Comparison of ENCODE assay signal across 19 cellular contexts in genomic region chr1:235351898-235352297, GRCh38. TPM values are rescaled to one million over a fixed set of nuclear protein-coding genes. Genes with fewer than 3 reads are reported as not detected.
DNase-seq lines count a peak whose midpoint lies in the region; ATAC-seq, FAIRE-seq and TF ChIP-seq lines count a peak whose summit lies in the region.
"Had no signal": no experiment of that assay in that cellular context is flagged by ENCODE, and none has a peak within 500 bp of the region (broad histone marks: within the 10 kb centered on the region; RNA-seq: fewer than 3 reads in every experiment).

No MANE protein-coding gene starts in this region.

- TF ChIP-seq RAD21 in K562 (CRISPR knock-in tag; conservative IDR thresholded peaks at IDR 0.05 in 1 of 2, IDR thresholded peaks at IDR 0.05 in 1 of 2), result no peak

- intact Hi-C loops in left ventricle myocardium superior (cut with micrococcal nuclease), result no loop called here
- intact Hi-C loops in K562 (cut with micrococcal nuclease), result no loop called here
- intact Hi-C loops in posterior cingulate gyrus (cut with DNase I), result no loop called here

- no peaks in the 10 kb centered on the region for H3K36me3 ChIP-seq in right atrium auricular region
- peaks cover 0 to 5% of the 10 kb centered on the region in 2 experiments; a peak in 1 of 3 replicates for H3K36me3 ChIP-seq in HEK293 (ENCODE audit: control insufficient read depth in 2 of 2, insufficient read depth in 1 of 2, low read length in 2 of 2)
- H3K36me3 ChIP-seq in K562 (ENCODE audit: control insufficient read depth, insufficient read depth, low read length), result no peaks in the 10 kb centered on the region

- CTCF ChIA-PET in HEK293 (lab: Yijun Ruan, JAX) (interaction anchor here (0.7 kb wide), 1 partner anchor 224 kb away, joined by 3 read pairs; no protein-coding TSS in a partner anchor), K562 (lab: Yijun Ruan, JAX; ENCODE audit: low intra/inter-chr PET ratio) (no interaction called here)

- DNase-seq in left ventricle myocardium superior, result no peak
- DNase-seq in right atrium auricular region (ENCODE audit: low spot score), result no peak
- peak in 1 of 4 experiments; percentile 52 for DNase-seq in K562 (ENCODE audit: extremely low read depth in 1 of 4, low spot score in 3 of 4)
- no peak for DNase-seq in posterior cingulate gyrus
- DNase-seq in stimulated activated CD4-positive, alpha-beta T cell treated with anti-CD3 and anti-CD28 coated beads, Interleukin-15, amount 100 ng/mL, for 24 hours, result no peak
- DNase-seq: C1 segment of cervical spinal cord; Calu3; CD4-positive, alpha-beta memory T cell; COR-L47; DMS79; EL; GDM1; GM23248; H7; HCEC 1CT had no signal

- H3K4me1 ChIP-seq in right atrium auricular region (no peaks in the 10 kb centered on the region), HEK293 (ENCODE audit: control insufficient read depth, insufficient read depth, low read length) (no peaks in the 10 kb centered on the region), K562 (replicated peaks in 1 of 2; ENCODE audit: control insufficient read depth in 2 of 2, insufficient read depth in 2 of 2, low read length in 2 of 2) (no peaks in the 10 kb centered on the region)

- H3K27ac ChIP-seq in right atrium auricular region (no peak overlapping the region), HEK293 (ENCODE audit: extremely low read depth, low read depth, low read length) (no peak overlapping the region), K562 (ENCODE audit: extremely low read depth, low read depth, low read length) (no peak overlapping the region)
- H3K27ac ChIP-seq: GM23248 had no signal

- H3K9me3 ChIP-seq in right atrium auricular region (no peaks in the 10 kb centered on the region), HEK293 (ENCODE audit: control insufficient read depth, insufficient read depth, low read depth, low read length) (no peaks in the 10 kb centered on the region), K562 (replicated peaks; ENCODE audit: control insufficient read depth, insufficient read depth, low read depth, low read length) (no peaks in the 10 kb centered on the region)

- no TSS peak for BruUV-seq in K562 (replicated peaks; lab: Mats Ljungman, UMichigan)

- peak; percentile 24 for ATAC-seq in left ventricle myocardium superior
- ATAC-seq in K562, result peak; percentile 72
- ATAC-seq: GM12878 had no signal

- no peaks in the 10 kb centered on the region for H3K9me1 ChIP-seq in K562 (ENCODE audit: control insufficient read depth, insufficient read depth, low read length)

- H3K27me3 ChIP-seq in right atrium auricular region, result no peaks in the 10 kb centered on the region
- H3K27me3 ChIP-seq in K562 (ENCODE audit: control insufficient read depth in 2 of 2, insufficient read depth in 2 of 2, low read length in 2 of 2), result no peaks in the 10 kb centered on the region

- no peak for TF ChIP-seq POLR2A in K562 (conservative IDR thresholded peaks at IDR 0.05)

- no peak overlapping the region for H2AFZ ChIP-seq in K562 (ENCODE audit: low read depth, low read length)
- H2AFZ ChIP-seq: GM23248 had no signal

- no peak for TF ChIP-seq EP300 in K562 (IDR thresholded peaks at IDR 0.05; ENCODE audit: low read length)

- POLR2A ChIA-PET in HEK293 (lab: Yijun Ruan, JAX) (interaction anchor here (0.7 to 1.2 kb wide), 3 partner anchors 12 to 246 kb away, joined by 4 to 6 read pairs (median 5); partner anchors contain the start of gene GGPS1), K562 (lab: Yijun Ruan, JAX) (no interaction called here)

- no peak overlapping the region for H3K9ac ChIP-seq in K562 (ENCODE audit: insufficient read depth in 1 of 2, low read depth in 2 of 2, low read length in 2 of 2)
- H3K9ac ChIP-seq: GM23248 had no signal

- in situ Hi-C loops in K562 (cut with MboI), result no loop called here

- no peak for FAIRE-seq in K562 (lab: Jason Lieb, UNC)
- FAIRE-seq: GM12878, GM19239, H1 had no signal

- H3K4me3 ChIP-seq in right atrium auricular region (no peak overlapping the region), HEK293 (ENCODE audit: low read depth, low read length) (no peak overlapping the region), K562 (no peak overlapping the region)
- H3K4me3 ChIP-seq: GM12878, GM23248 had no signal

- TF ChIP-seq CTCF in right atrium auricular region (IDR thresholded peaks at IDR 0.05) (no peak), HEK293 (tag by site-specific recombination; IDR thresholded peaks at IDR 0.05) (no peak), K562 (IDR thresholded peaks at IDR 0.05 in 2 of 3, conservative IDR thresholded peaks at IDR 0.05 in 1 of 3; ENCODE audit: insufficient read depth in 2 of 3, low read depth in 1 of 3, low read length in 3 of 3) (no peak)

- no peak overlapping the region for H3K4me2 ChIP-seq in K562 (ENCODE audit: insufficient read depth, low read length)

- H3K79me2 ChIP-seq in K562 (ENCODE audit: control insufficient read depth, insufficient read depth, low read length), result no peaks in the 10 kb centered on the region

- WGBS in K562 (ENCODE audit: insufficient coverage, low coverage, missing lambda C conversion rate), result 18% methylated on average over 3 of the region's 3 CpGs

- no peaks in the 10 kb centered on the region for H4K20me1 ChIP-seq in K562 (replicated peaks; ENCODE audit: control insufficient read depth, insufficient read depth, low read length)

TF ChIP-seq in HEK293, 187 proteins besides CTCF, POLR2A, EP300 and RAD21 (continues in another document):
- TF ChIP-seq ZBTB20 (tag by site-specific recombination; IDR thresholded peaks at IDR 0.05), result no peak

RNA-seq across cellular contexts. Expression of gene TBCE, which starts 15.3 kb away (rescaled TPM):
- total RNA-seq in left ventricle myocardium superior (18.7 TPM), right atrium auricular region (10 to 100 TPM; 15.4 to 18.0 TPM), K562 (2014; rRNA removed) (60.0 and 63.6 TPM in 2 replicates), K562 (2014; rRNA removed; fragmentation: Illumina TruSeq; extraction: Trizol) (92.1 and 99.9 TPM in 2 replicates), K562 (2015; rRNA removed; fragmentation: Illumina TruSeq; extraction: Trizol) (78.3 and 87.9 TPM in 2 replicates), K562 (2021) (52.6 and 65.2 TPM in 2 replicates)
- total RNA-seq in K562 (2011; cell fraction: chromatin; rRNA removed; ENCODE audit: low replicate concordance), result 145 and 291 TPM in 2 replicates
- total RNA-seq in K562 (2011; cell fraction: nucleolus; rRNA removed), result 78.7 and 90.9 TPM in 2 replicates
- total RNA-seq in K562 (2011; cell fraction: nucleoplasm; rRNA removed), result 144 and 194 TPM in 2 replicates
- polyA plus RNA-seq in K562 (2011; rRNA removed) (61.7 and 87.9 TPM in 2 replicates), K562 (2014; fragmentation: Illumina TruSeq; extraction: Trizol) (68.8 and 81.8 TPM in 2 replicates), K562 (2014; fragmentation: Nextera tagmentation; extraction: Ambion mirVana) (10 to 100 TPM; 59.0 to 89.8 TPM), K562 (2014; rRNA removed) (79.5 and 82.1 TPM in 2 replicates)
- 20.2 and 36.7 TPM in 2 replicates for polyA plus RNA-seq in K562 (2011; cell fraction: cytosol; rRNA removed)
- polyA plus RNA-seq in K562 (2011; cell fraction: nucleus; rRNA removed), result 52.8 and 66.0 TPM in 2 replicates
- 45.4 and 64.8 TPM in 2 replicates for polyA plus RNA-seq in K562 (2012)
- polyA minus RNA-seq in K562 (2011; rRNA and poly(A)+ RNA removed), result 77.0 and 80.4 TPM in 2 replicates
- 15.1 and 27.1 TPM in 2 replicates for polyA minus RNA-seq in K562 (2011; cell fraction: cytosol; rRNA and poly(A)+ RNA removed)
- 46.2 and 58.9 TPM in 2 replicates for polyA minus RNA-seq in K562 (2011; cell fraction: nucleus; rRNA and poly(A)+ RNA removed)

RNA-seq across cellular contexts. Expression of gene GGPS1, which starts 23.5 kb away (rescaled TPM):
- total RNA-seq in left ventricle myocardium superior, result 29.8 TPM
- 10 to 100 TPM; 13.4 to 18.9 TPM for total RNA-seq in right atrium auricular region
- total RNA-seq in K562 (2011; cell fraction: chromatin; rRNA removed; ENCODE audit: low replicate concordance), result 7.8 and 28.4 TPM in 2 replicates
- 5.3 and 8.7 TPM in 2 replicates for total RNA-seq in K562 (2011; cell fraction: nucleolus; rRNA removed)
- 15.0 and 24.5 TPM in 2 replicates for total RNA-seq in K562 (2011; cell fraction: nucleoplasm; rRNA removed)
- 18.8 and 29.7 TPM in 2 replicates for total RNA-seq in K562 (2014; rRNA removed)
- 50.3 and 66.8 TPM in 2 replicates for total RNA-seq in K562 (2014; rRNA removed; fragmentation: Illumina TruSeq; extraction: Trizol)
- total RNA-seq in K562 (2015; rRNA removed; fragmentation: Illumina TruSeq; extraction: Trizol), result 35.6 and 36.7 TPM in 2 replicates
- total RNA-seq in K562 (2021), result 56.3 and 59.1 TPM in 2 replicates
- polyA plus RNA-seq in K562 (2011; rRNA removed), result 79.2 and 98.2 TPM in 2 replicates
- polyA plus RNA-seq in K562 (2011; cell fraction: cytosol; rRNA removed), result 25.8 and 49.3 TPM in 2 replicates
- polyA plus RNA-seq in K562 (2011; cell fraction: nucleus; rRNA removed), result 17.2 and 24.5 TPM in 2 replicates
- 39.7 and 48.5 TPM in 2 replicates for polyA plus RNA-seq in K562 (2012)
- 70.4 and 72.1 TPM in 2 replicates for polyA plus RNA-seq in K562 (2014; fragmentation: Illumina TruSeq; extraction: Trizol)
- 100 to 1,000 TPM in 1 of 2 experiments, 10 to 100 TPM in 1; 97.8 to 104 TPM for polyA plus RNA-seq in K562 (2014; fragmentation: Nextera tagmentation; extraction: Ambion mirVana)
- polyA plus RNA-seq in K562 (2014; rRNA removed), result 45.5 and 47.2 TPM in 2 replicates
- 53.9 and 65.6 TPM in 2 replicates for polyA minus RNA-seq in K562 (2011; rRNA and poly(A)+ RNA removed)
- 21.8 and 24.4 TPM in 2 replicates for polyA minus RNA-seq in K562 (2011; cell fraction: cytosol; rRNA and poly(A)+ RNA removed)
- 6.7 and 18.1 TPM in 2 replicates for polyA minus RNA-seq in K562 (2011; cell fraction: nucleus; rRNA and poly(A)+ RNA removed)

RNA-seq across cellular contexts. Expression of gene ARID4B, which starts 23.9 kb away (rescaled TPM):
- total RNA-seq in left ventricle myocardium superior, result 18.3 TPM
- 10 to 100 TPM; 15.9 to 16.1 TPM for total RNA-seq in right atrium auricular region
- total RNA-seq in K562 (2011; cell fraction: chromatin; rRNA removed; ENCODE audit: low replicate concordance), result 87.6 and 197 TPM in 2 replicates
- total RNA-seq in K562 (2011; cell fraction: nucleolus; rRNA removed), result 58.9 and 75.1 TPM in 2 replicates
- 72.0 and 86.5 TPM in 2 replicates for total RNA-seq in K562 (2011; cell fraction: nucleoplasm; rRNA removed)
- total RNA-seq in K562 (2014; rRNA removed), result 23.6 and 37.2 TPM in 2 replicates
- total RNA-seq in K562 (2014; rRNA removed; fragmentation: Illumina TruSeq; extraction: Trizol), result 37.9 and 42.9 TPM in 2 replicates
- total RNA-seq in K562 (2015; rRNA removed; fragmentation: Illumina TruSeq; extraction: Trizol), result 33.3 and 38.9 TPM in 2 replicates
- 24.2 and 24.4 TPM in 2 replicates for total RNA-seq in K562 (2021)
- polyA plus RNA-seq in K562 (2011; rRNA removed), result 12.3 and 17.7 TPM in 2 replicates
- 2.4 and 4.6 TPM in 2 replicates for polyA plus RNA-seq in K562 (2011; cell fraction: cytosol; rRNA removed)
- 22.1 and 25.6 TPM in 2 replicates for polyA plus RNA-seq in K562 (2011; cell fraction: nucleus; rRNA removed)
- polyA plus RNA-seq in K562 (2012), result 12.7 and 14.0 TPM in 2 replicates
- 16.9 and 18.5 TPM in 2 replicates for polyA plus RNA-seq in K562 (2014; fragmentation: Illumina TruSeq; extraction: Trizol)
- 10 to 100 TPM in 1 of 2 experiments, 1 to 10 TPM in 1; 8.4 to 11.8 TPM for polyA plus RNA-seq in K562 (2014; fragmentation: Nextera tagmentation; extraction: Ambion mirVana)
- polyA plus RNA-seq in K562 (2014; rRNA removed), result 13.1 and 14.3 TPM in 2 replicates
- 50.5 and 54.9 TPM in 2 replicates for polyA minus RNA-seq in K562 (2011; rRNA and poly(A)+ RNA removed)
- polyA minus RNA-seq in K562 (2011; cell fraction: cytosol; rRNA and poly(A)+ RNA removed), result 16.7 and 29.3 TPM in 2 replicates
- 34.6 and 80.0 TPM in 2 replicates for polyA minus RNA-seq in K562 (2011; cell fraction: nucleus; rRNA and poly(A)+ RNA removed)
